Comparison of ENCODE assay signal across 8 cellular contexts in the genomic region with DNA sequence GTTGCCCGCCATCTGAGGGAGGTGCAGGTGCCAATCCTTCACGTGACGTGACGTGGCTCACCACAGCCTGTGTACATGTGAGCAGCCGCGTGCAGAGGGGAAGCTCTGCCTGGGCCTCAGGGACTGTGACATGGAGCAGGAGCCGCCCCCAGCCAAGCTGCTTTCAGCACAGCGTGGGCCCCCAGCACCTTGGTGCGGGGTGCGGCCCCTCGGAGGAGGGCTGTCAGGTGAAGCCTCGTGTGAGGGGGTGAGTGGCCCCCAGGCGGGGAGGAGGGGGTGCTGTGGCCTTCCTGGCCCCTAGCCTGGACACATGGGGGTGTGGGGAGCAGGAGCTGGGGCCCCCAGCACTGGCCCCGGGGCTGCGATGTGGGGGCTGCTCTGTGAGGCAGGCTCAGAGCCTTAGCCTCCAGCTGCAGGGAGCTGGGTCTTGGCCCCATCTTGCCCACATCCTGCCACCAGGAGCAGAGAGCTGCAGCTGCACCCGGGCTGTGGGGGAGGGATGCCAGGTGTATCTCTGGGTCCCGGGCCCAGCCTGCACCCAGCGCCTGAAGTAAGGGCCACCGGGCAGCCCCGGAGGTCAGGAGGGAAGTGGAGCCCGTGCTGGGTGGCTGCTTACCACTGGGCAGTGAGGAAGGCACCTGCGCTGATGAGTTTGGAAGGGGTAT. TPM values are rescaled to one million over a fixed set of nuclear protein-coding genes. Genes with fewer than 3 reads are reported as not detected.
DNase-seq lines count a peak whose midpoint lies in the region; ATAC-seq and TF ChIP-seq lines count a peak whose summit lies in the region.

Gene ADORA2A, plus strand, starts transcription at position 100 of the 665 bp plus-strand sequence. CDS start 5,806 bp downstream, outside the sequence.

- H3K79me2 ChIP-seq in PC-9 (ENCODE audit: low read depth) = no peaks in the 10 kb centered on the region

- intact Hi-C loops in PC-9 (cut with micrococcal nuclease; ENCODE audit: unreplicated experiment) = no loop called here

- peaks cover 28% of the 10 kb centered on the region for H3K4me1 Mint-ChIP-seq in nephron progenitor cell

- peak; percentile 43 for ATAC-seq in GM21381 (IDR thresholded peaks at IDR 0.05; ENCODE audit: unreplicated experiment)

- H3K9me3 Mint-ChIP-seq in nephron progenitor cell = no peaks in the 10 kb centered on the region

- DNase-seq in CD1c-positive myeloid dendritic cell (ENCODE audit: extremely low spot score) (peak; percentile 64), NT2/D1 (ENCODE audit: low read depth, low spot score) (no peak), nephron progenitor cell (no peak), iPS-NIHi11 (ENCODE audit: low spot score) (no peak), cerebellar nuclear complex (lab: John Stamatoyannopoulos, UW) (no peak), PC-9 (no peak)
- DNase-seq in activated effector memory CD4-positive, alpha-beta T cell treated with anti-CD3 and anti-CD28 coated beads, Interleukin-2, amount 50 U/mL, for 16 hours = peak; percentile 93

- peaks cover 15% of the 10 kb centered on the region for H3K4me1 ChIP-seq in NT2/D1 (ENCODE audit: insufficient read depth, insufficient read length)
- no peaks in the 10 kb centered on the region for H3K4me1 ChIP-seq in PC-9 (replicated peaks; ENCODE audit: insufficient read depth)

- H3K4me2 ChIP-seq in PC-9 = no peak within 1 kb of the TSS

- H4K20me1 ChIP-seq in PC-9 (ENCODE audit: insufficient read depth) = no peaks in the 10 kb centered on the region

- peak within 1 kb of the TSS; percentile 21 for H3K9ac ChIP-seq in NT2/D1 (ENCODE audit: insufficient read length, low read depth)

- H3K4me3 ChIP-seq in NT2/D1 (ENCODE audit: insufficient read length, low read depth) = no peak within 1 kb of the TSS
- no peak within 1 kb of the TSS for H3K4me3 ChIP-seq in PC-9

- BruUV-seq in PC-9 (replicated peaks; lab: Mats Ljungman, UMichigan) = no TSS peak

- POLR2A ChIA-PET in PC-9 (lab: Charles Lee; ENCODE audit: unreplicated experiment) = no interaction called here

- TF ChIP-seq CTCF in nephron progenitor cell (IDR thresholded peaks at IDR 0.05) (no peak), PC-9 (conservative IDR thresholded peaks at IDR 0.05) (no peak)

- H3K9me3 ChIP-seq in NT2/D1 (ENCODE audit: insufficient read depth, low read length) (no peaks in the 10 kb centered on the region), PC-9 (ENCODE audit: insufficient read depth, low read depth) (no peaks in the 10 kb centered on the region)

- peaks cover 1% of the 10 kb centered on the region; the same call in 1 of the 2 replicates for H3F3A ChIP-seq in PC-9 (ENCODE audit: insufficient read depth, low read depth)

- no peak within 1 kb of the TSS for H3K4me3 Mint-ChIP-seq in nephron progenitor cell

- H2AFZ ChIP-seq in PC-9 = no peak within 1 kb of the TSS

- peaks cover 11% of the 10 kb centered on the region for H3K27me3 ChIP-seq in NT2/D1 (ENCODE audit: insufficient read depth, insufficient read length)
- H3K27me3 ChIP-seq in PC-9 (ENCODE audit: insufficient read depth, low read depth) = no peaks in the 10 kb centered on the region

- H3K36me3 Mint-ChIP-seq in nephron progenitor cell (ENCODE audit: low read depth) = no peaks in the 10 kb centered on the region

- H3K27me3 Mint-ChIP-seq in nephron progenitor cell (ENCODE audit: low read depth, poor library complexity) = peaks cover 53% of the 10 kb centered on the region

- peak within 1 kb of the TSS; percentile 2 for H3K27ac Mint-ChIP-seq in nephron progenitor cell

- no peaks in the 10 kb centered on the region for H3K9me2 ChIP-seq in PC-9 (ENCODE audit: insufficient read depth)

- no peak within 1 kb of the TSS for H3K27ac ChIP-seq in PC-9

- CTCF ChIA-PET in PC-9 (lab: Charles Lee) = interaction anchor here (0.6 kb wide), 1 partner anchor 1943 kb away, joined by 23 read pairs; no protein-coding TSS in a partner anchor

- no peaks in the 10 kb centered on the region for H3K36me3 ChIP-seq in NT2/D1 (ENCODE audit: insufficient read depth, insufficient read length, low read length)
- H3K36me3 ChIP-seq in PC-9 (ENCODE audit: low read depth) = no peaks in the 10 kb centered on the region

RNA-seq across cellular contexts. Expression of gene ADORA2A, which starts in this region (rescaled TPM):
- 1.8 and 2.6 TPM in 2 replicates for total RNA-seq in PC-9 (2021)

Comparison
In these comparisons a context has a peak if more than half of its experiments do, and no peak if none do; other contexts are left out.
1. DNase-seq: peak in CD1c-positive myeloid dendritic cell (single experiment) and activated effector memory CD4-positive, alpha-beta T cell treated with anti-CD3 and anti-CD28 coated beads, Interleukin-2, amount 50 U/mL, for 16 hours (single experiment); none in NT2/D1 (single experiment), nephron progenitor cell (single experiment), iPS-NIHi11 (single experiment), cerebellar nuclear complex (0 of 2) and PC-9 (0 of 2).